ENCODE assay signal across 1 cellular context in the genomic region with DNA sequence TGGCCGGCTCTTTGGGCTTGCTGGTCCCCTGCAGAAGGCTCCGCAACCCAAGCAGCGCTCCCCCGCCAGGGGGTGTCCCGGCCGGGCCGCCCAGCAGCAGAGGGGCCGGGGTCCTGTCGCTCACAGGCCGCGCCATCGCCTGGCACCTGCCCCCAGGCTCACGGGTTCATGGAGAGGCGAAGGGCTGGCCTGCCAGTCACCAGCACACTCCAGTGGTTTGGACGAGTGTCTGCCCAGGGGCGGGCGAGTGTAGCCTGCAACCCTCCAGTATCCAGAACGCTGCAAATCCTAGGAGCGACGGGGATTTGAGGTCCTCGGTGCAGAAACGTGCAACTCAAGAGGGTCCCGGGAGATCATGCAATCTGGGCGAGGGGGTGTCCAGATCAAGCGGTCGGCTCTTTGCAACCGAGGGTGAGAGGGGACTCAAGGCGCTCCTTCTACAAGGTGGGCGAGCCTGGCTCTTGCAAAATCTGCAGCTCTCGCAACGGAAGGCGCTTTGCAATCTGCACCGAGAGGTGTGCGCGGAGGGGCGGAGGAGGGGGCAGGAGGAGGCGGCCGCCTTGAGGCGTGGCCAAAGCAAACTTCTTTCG.
TF ChIP-seq lines count a peak whose summit lies in the region.

TSS of gene DBP (minus strand) at position 521 of the 590 bp plus-strand sequence. CDS start at position 136, 385 bp downstream.

TF ChIP-seq in SK-N-SH treated with all-trans-retinoic acid at 6 μM for 48 hours, 23 proteins besides CTCF, POLR2A, EP300 and RAD21 (continued from another document):
- TF ChIP-seq POU6F1 (CRISPR knock-in tag; IDR thresholded peaks at IDR 0.05; ENCODE audit: borderline replicate concordance, low read depth) (no peak), TCF4 (CRISPR knock-in tag; IDR thresholded peaks at IDR 0.05; ENCODE audit: borderline replicate concordance) (no peak), CREB5 (CRISPR knock-in tag; IDR thresholded peaks at IDR 0.05; ENCODE audit: low read depth) (no peak)
